ENCODE assay signal across 18 cellular contexts in the genomic region with DNA sequence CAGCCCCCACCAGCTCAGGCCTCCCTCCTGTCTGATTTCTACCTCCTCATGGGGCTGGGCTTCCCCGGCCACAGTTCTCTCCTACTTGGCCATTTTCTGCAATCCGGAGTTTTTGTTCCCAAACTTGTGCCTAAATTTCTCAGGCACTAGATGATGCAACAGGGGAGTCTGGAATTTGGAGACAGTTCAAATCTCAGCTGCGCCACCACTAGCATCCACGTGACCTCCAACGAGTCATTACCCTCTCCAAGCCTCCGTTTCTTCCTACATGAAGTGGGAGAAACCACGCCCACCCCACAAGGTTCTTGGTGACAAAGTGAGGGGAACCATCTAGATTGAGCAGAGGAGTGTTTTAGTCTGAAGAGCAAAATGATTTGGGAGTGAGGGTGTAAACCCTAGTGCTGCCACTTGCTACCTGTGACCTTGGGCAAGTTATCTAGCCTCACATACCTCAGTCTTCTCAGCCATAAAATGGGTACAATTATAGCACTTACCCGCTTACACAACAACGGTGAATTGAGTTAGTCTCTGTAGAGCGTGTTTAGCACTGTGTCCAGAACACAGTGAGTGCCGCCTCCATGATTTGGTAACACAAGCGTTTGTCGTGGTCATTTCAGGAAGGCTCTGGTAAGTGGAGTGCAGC.
DNase-seq lines count a peak whose midpoint lies in the region; ATAC-seq, FAIRE-seq and TF ChIP-seq lines count a peak whose summit lies in the region.
"Had no signal": no experiment of that assay in that cellular context is flagged by ENCODE, and none has a peak within 500 bp of the region (broad histone marks: within the 10 kb centered on the region; RNA-seq: fewer than 3 reads in every experiment).

No MANE protein-coding gene starts in this region.

- H3K9me3 ChIP-seq in left ventricle myocardium inferior (replicated peaks) (no peaks in the 10 kb centered on the region), kidney (ENCODE audit: control insufficient read depth in 1 of 2, low read length in 2 of 2) (no peaks in the 10 kb centered on the region), uterus (no peaks in the 10 kb centered on the region), mucosa of descending colon (no peaks in the 10 kb centered on the region)
- H3K9me3 ChIP-seq: neutrophil had no signal

- intact Hi-C loops in Right ventricle myocardium superior (cut with DNase I) (no loop called here), left ventricle myocardium inferior (cut with micrococcal nuclease) (loop anchor here (10.0 kb wide), 1 partner anchor 60 kb away; the partner anchor contains the start of gene ASAP2), kidney (cut with DNase I) (no loop called here), uterus (cut with DNase I; ENCODE audit: low total_unique reads) (loop anchor here (10.0 kb wide), 2 partner anchors 60 to 190 kb away; partner anchors contain the start of gene ASAP2), mucosa of descending colon (cut with DNase I, micrococcal nuclease) (no loop called here)

- ATAC-seq in Right ventricle myocardium superior (ENCODE audit: poor library complexity) (peak; percentile 20), mucosa of descending colon (no peak)

- H3K27me3 ChIP-seq in left ventricle myocardium inferior (ENCODE audit: low read depth) = peaks cover 12% of the 10 kb centered on the region
- no peaks in the 10 kb centered on the region for H3K27me3 ChIP-seq in uterus
- H3K27me3 ChIP-seq: cardiac muscle cell had no signal

- H3K27ac ChIP-seq in left ventricle myocardium inferior (replicated peaks) (no peak overlapping the region), kidney (ENCODE audit: low read depth in 2 of 2, low read length in 2 of 2) (no peak overlapping the region), uterus (no peak overlapping the region)
- H3K27ac ChIP-seq: cardiac muscle cell, neutrophil had no signal

- in situ Hi-C loops in astrocyte of the spinal cord (cut with HindIII; ENCODE audit: low sequenced_read_pairs) = no loop called here

- H3K4me1 ChIP-seq in left ventricle myocardium inferior = peaks cover 13% of the 10 kb centered on the region
- peaks cover 2 to 4% of the 10 kb centered on the region in 2 donors for H3K4me1 ChIP-seq in kidney (ENCODE audit: control insufficient read depth in 1 of 2, insufficient read depth in 1 of 2, low read depth in 1 of 2, low read length in 2 of 2)
- H3K4me1 ChIP-seq in uterus = peaks cover 6 to 7% of the 10 kb centered on the region in 2 donors
- H3K4me1 ChIP-seq in mucosa of descending colon (ENCODE audit: low read depth) = peaks cover 5% of the 10 kb centered on the region

- H3K9ac ChIP-seq in kidney (ENCODE audit: low read length in 2 of 2) = no peak overlapping the region

- no peak overlapping the region for H3K4me3 ChIP-seq in left ventricle myocardium inferior
- no peak overlapping the region for H3K4me3 ChIP-seq in astrocyte of the spinal cord (ENCODE audit: low read depth, low read length)
- no peak overlapping the region for H3K4me3 ChIP-seq in kidney (ENCODE audit: low read length in 2 of 2)
- H3K4me3 ChIP-seq in uterus = no peak overlapping the region
- H3K4me3 ChIP-seq in mucosa of descending colon = no peak overlapping the region
- H3K4me3 ChIP-seq: cardiac muscle cell had no signal

- FAIRE-seq in kidney (lab: Jason Lieb, UNC) = no peak
- FAIRE-seq: GM18507, urothelium cell line had no signal

- no peak for TF ChIP-seq POLR2A in uterus (IDR thresholded peaks at IDR 0.05)

- TF ChIP-seq CTCF in left ventricle myocardium inferior (IDR thresholded peaks at IDR 0.05; ENCODE audit: borderline replicate concordance) = no peak
- no peak for TF ChIP-seq CTCF in astrocyte of the spinal cord (IDR thresholded peaks at IDR 0.05; ENCODE audit: low read depth, low read length)
- TF ChIP-seq CTCF in kidney (IDR thresholded peaks at IDR 0.05; ENCODE audit: borderline replicate concordance, extremely low read depth, insufficient read depth) = no peak
- TF ChIP-seq CTCF in uterus (IDR thresholded peaks at IDR 0.05) = no peak
- no peak for TF ChIP-seq CTCF in mucosa of descending colon (IDR thresholded peaks at IDR 0.05)

- no peaks in the 10 kb centered on the region for H3K36me3 ChIP-seq in left ventricle myocardium inferior
- H3K36me3 ChIP-seq in kidney (ENCODE audit: control insufficient read depth in 1 of 2, insufficient read depth in 2 of 2, low read length in 2 of 2) = no peaks in the 10 kb centered on the region
- H3K36me3 ChIP-seq in uterus = no peaks in the 10 kb centered on the region
- no peaks in the 10 kb centered on the region for H3K36me3 ChIP-seq in mucosa of descending colon (ENCODE audit: low read depth)
- H3K36me3 ChIP-seq: cardiac muscle cell, neutrophil had no signal

- DNase-seq in Right ventricle myocardium superior (no peak), left ventricle myocardium inferior (no peak), astrocyte of the spinal cord (ENCODE audit: low read depth, low spot score) (peak; percentile 41), kidney (peak; percentile 49), uterus (peak; percentile 53 to 58), mucosa of descending colon (no peak), HUDEP-2 (lab: John Stamatoyannopoulos, UW; ENCODE audit: unreplicated experiment in 76 of 76) (no peak)
- DNase-seq in central memory CD4-positive, alpha-beta T cell = no peak
- DNase-seq: ACHN; activated CD4-positive, alpha-beta T cell treated with anti-CD3 and anti-CD28 coated beads, Interleukin-2, amount 10 ng/mL, durations not matched to agents 7 days and 5 days; kidney glomerular epithelial cell; NCI-H2171; stimulated activated CD8-positive, alpha-beta memory T cell treated with anti-CD3 and anti-CD28 coated beads, Interleukin-4, amount 100 ng/mL, for 48 hours; T-helper 2 cell had no signal

Comparison
In these comparisons a context has a peak if more than half of its experiments do, and no peak if none do; other contexts are left out.
1. intact Hi-C loops: an anchor here in left ventricle myocardium inferior (10.0 kb wide) and uterus (10.0 kb wide); none called in Right ventricle myocardium superior, kidney and mucosa of descending colon.
2. DNase-seq: peak in astrocyte of the spinal cord (single experiment), kidney (single experiment) and uterus (2 of 2); none in Right ventricle myocardium superior (single experiment), left ventricle myocardium inferior (single experiment), mucosa of descending colon (0 of 3), central memory CD4-positive, alpha-beta T cell (single experiment) and HUDEP-2 (0 of 76).